ENCODE assay signal across 1 cellular context in the genomic region with DNA sequence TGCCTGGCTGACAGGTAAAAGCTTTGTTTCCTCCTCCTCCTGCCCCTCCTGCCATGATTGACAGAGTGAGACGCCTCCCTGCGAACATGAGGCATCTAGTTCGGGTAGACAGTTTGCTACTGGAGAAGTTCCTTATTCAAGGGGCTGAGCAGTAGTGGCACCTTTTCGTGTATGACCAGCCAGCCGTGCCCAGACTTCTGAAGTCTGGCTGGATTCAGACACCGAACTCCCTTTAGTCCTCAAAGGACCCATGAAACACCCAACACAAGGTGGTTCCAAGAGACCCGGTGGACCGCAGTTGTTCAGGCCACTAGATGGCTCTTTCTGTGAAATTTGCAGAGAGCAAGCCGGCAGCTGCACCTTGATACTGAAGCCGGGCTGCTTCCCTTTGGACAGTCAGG.
TF ChIP-seq lines count a peak whose summit lies in the region.

No MANE protein-coding gene starts in this region.

TF ChIP-seq in IMR-90, 13 proteins besides CTCF, POLR2A, EP300 and RAD21 (continued from another document):
- TF ChIP-seq BHLHE40 (IDR thresholded peaks at IDR 0.05; ENCODE audit: low read depth, low read length) (no peak), CEBPB (IDR thresholded peaks at IDR 0.05; ENCODE audit: low read depth, low read length) (no peak)
